Comparison of ENCODE assay signal across 8 cellular contexts in genomic region chr16:4801962-4802658, GRCh38. TPM values are rescaled to one million over a fixed set of nuclear protein-coding genes. Genes with fewer than 3 reads are reported as not detected.
A peak's percentile ranks its signal among the peaks of the same experiment; 100 is the strongest.
DNase-seq lines count a peak whose midpoint lies in the region; ATAC-seq, FAIRE-seq and TF ChIP-seq lines count a peak whose summit lies in the region.

A gene with protein sequence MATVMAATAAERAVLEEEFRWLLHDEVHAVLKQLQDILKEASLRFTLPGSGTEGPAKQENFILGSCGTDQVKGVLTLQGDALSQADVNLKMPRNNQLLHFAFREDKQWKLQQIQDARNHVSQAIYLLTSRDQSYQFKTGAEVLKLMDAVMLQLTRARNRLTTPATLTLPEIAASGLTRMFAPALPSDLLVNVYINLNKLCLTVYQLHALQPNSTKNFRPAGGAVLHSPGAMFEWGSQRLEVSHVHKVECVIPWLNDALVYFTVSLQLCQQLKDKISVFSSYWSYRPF (minus strand): TSS chr16:4802633. CDS start chr16:4802571, 62 bp downstream.

- WGBS in A549 (ENCODE audit: missing lambda C conversion rate) = 7% methylated on average over 14 of the region's 70 CpGs

- H3K36me3 ChIP-seq in kidney epithelial cell (ENCODE audit: control insufficient read depth, insufficient read depth, low read length) = peaks cover 1% of the 10 kb centered on the region

- peak within 1 kb of the TSS; percentile 72 to 94 for H3K27ac ChIP-seq in A549

- H3K4me3 Mint-ChIP-seq in central memory CD8-positive, alpha-beta T cell = peak within 1 kb of the TSS; percentile 87

- H3K4me1 ChIP-seq in A549 = peaks cover 17% of the 10 kb centered on the region

- peak; percentile 64 to 66 for ATAC-seq in A549
- peak; percentile 35 for ATAC-seq in GM18861 (IDR thresholded peaks at IDR 0.05; ENCODE audit: unreplicated experiment)
- ATAC-seq in HG03095 (IDR thresholded peaks at IDR 0.05; ENCODE audit: unreplicated experiment) = peak; percentile 52
- ATAC-seq in central memory CD8-positive, alpha-beta T cell (replicated peaks; ENCODE audit: extremely low read depth, poor library complexity, severe bottlenecking) = peak; percentile 73

- TF ChIP-seq CTCF in A549 (IDR thresholded peaks at IDR 0.05) (no peak), kidney epithelial cell (IDR thresholded peaks at IDR 0.05; ENCODE audit: insufficient read depth, low read length, poor library complexity, severe bottlenecking) (no peak)

- no peak for TF ChIP-seq EP300 in A549 (IDR thresholded peaks at IDR 0.05)

- H3K36me3 Mint-ChIP-seq in central memory CD8-positive, alpha-beta T cell (ENCODE audit: insufficient read depth) = peaks cover 8% of the 10 kb centered on the region

- FAIRE-seq in A549 (lab: Jason Lieb, UNC) = no peak

- H3K4me2 ChIP-seq in A549 = peak within 1 kb of the TSS; percentile 100

- no peak for TF ChIP-seq RAD21 in A549 (conservative IDR thresholded peaks at IDR 0.05 in 1 of 2, IDR thresholded peaks at IDR 0.05 in 1 of 2)

- CTCF ChIA-PET in A549 (lab: Yijun Ruan, JAX) = interaction anchor here (0.9 to 2.7 kb wide), 4 partner anchors 9 to 154 kb away, joined by 3 to 8 read pairs (median 6); no protein-coding TSS in a partner anchor

- DNase-seq in A549 (ENCODE audit: low read depth in 1 of 2, low spot score in 1 of 2) = peak; percentile 51 to 74
- DNase-seq in NCI-H2107 treated with DMSO at 0.1 percent for 48 hours (lab: John Stamatoyannopoulos, UW; ENCODE audit: unreplicated experiment) = peak; percentile 76
- peak; percentile 69 for DNase-seq in activated CD4-positive, CD25-positive, alpha-beta regulatory T cell treated with anti-CD3 and anti-CD28 coated beads, Interleukin-2, amount 50 U/mL, for 16 hours (ENCODE audit: low read depth, low spot score)
- peak; percentile 58 to 64 for DNase-seq in central memory CD8-positive, alpha-beta T cell (ENCODE audit: low spot score in 2 of 2)
- peak; percentile 31 for DNase-seq in kidney epithelial cell (ENCODE audit: low read depth)
- DNase-seq in stimulated activated CD4-positive, alpha-beta T cell treated with anti-CD3 and anti-CD28 coated beads, Interleukin-15, amount 100 ng/mL, for 24 hours = peak; percentile 86

- H3K27me3 Mint-ChIP-seq in central memory CD8-positive, alpha-beta T cell = no peaks in the 10 kb centered on the region

- peak within 1 kb of the TSS; percentile 68 for H3K27ac Mint-ChIP-seq in central memory CD8-positive, alpha-beta T cell (ENCODE audit: low read depth)

- POLR2A ChIA-PET in A549 (lab: Yijun Ruan, JAX) = interaction anchor here (0.5 to 1.5 kb wide), 7 partner anchors 17 to 830 kb away, joined by 3 to 4 read pairs (median 3); partner anchors contain the start of gene DNAAF8

- H3K9me3 ChIP-seq in A549 = no peaks in the 10 kb centered on the region

- no peaks in the 10 kb centered on the region for H3K9me3 Mint-ChIP-seq in central memory CD8-positive, alpha-beta T cell

- H3K4me3 ChIP-seq in A549 (peak within 1 kb of the TSS; percentile 75), kidney epithelial cell (ENCODE audit: low read depth, low read length) (peak within 1 kb of the TSS; percentile 72)

- no peaks in the 10 kb centered on the region for H3K27me3 ChIP-seq in kidney epithelial cell (ENCODE audit: control insufficient read depth, insufficient read depth, low read length)

- peak; percentile 36; the same call in 1 of the 2 replicates for TF ChIP-seq POLR2A in A549 (IDR thresholded peaks at IDR 0.05; ENCODE audit: low read length)

- H3K4me1 Mint-ChIP-seq in central memory CD8-positive, alpha-beta T cell = peaks cover 12% of the 10 kb centered on the region

TF ChIP-seq in A549, 52 proteins besides CTCF, POLR2A, EP300 and RAD21:
- TF ChIP-seq FOXS1 (CRISPR knock-in tag; IDR thresholded peaks at IDR 0.05) (no peak), MYC (IDR thresholded peaks at IDR 0.05; ENCODE audit: borderline replicate concordance, low read length) (peak; percentile 36; the same call in 1 of the 2 replicates), RCOR1 (IDR thresholded peaks at IDR 0.05; ENCODE audit: low read depth, low read length) (no peak), MAZ (IDR thresholded peaks at IDR 0.05; ENCODE audit: borderline replicate concordance, low read depth, low read length) (no peak), CHD4 (IDR thresholded peaks at IDR 0.05; ENCODE audit: borderline replicate concordance) (no peak)
- TF ChIP-seq, protein P1, sequence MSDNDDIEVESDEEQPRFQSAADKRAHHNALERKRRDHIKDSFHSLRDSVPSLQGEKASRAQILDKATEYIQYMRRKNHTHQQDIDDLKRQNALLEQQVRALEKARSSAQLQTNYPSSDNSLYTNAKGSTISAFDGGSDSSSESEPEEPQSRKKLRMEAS (IDR thresholded peaks at IDR 0.05) = peak; percentile 31; the same call in 1 of the 2 replicates
- TF ChIP-seq, protein P2, sequence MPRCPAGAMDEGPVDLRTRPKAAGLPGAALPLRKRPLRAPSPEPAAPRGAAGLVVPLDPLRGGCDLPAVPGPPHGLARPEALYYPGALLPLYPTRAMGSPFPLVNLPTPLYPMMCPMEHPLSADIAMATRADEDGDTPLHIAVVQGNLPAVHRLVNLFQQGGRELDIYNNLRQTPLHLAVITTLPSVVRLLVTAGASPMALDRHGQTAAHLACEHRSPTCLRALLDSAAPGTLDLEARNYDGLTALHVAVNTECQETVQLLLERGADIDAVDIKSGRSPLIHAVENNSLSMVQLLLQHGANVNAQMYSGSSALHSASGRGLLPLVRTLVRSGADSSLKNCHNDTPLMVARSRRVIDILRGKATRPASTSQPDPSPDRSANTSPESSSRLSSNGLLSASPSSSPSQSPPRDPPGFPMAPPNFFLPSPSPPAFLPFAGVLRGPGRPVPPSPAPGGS (IDR thresholded peaks at IDR 0.05) = 0 out of 3 replicates have a peak, but pooled peaks have one; percentile 5
TF ChIP-seq in A549: peak in this region for 3.

RNA-seq across cellular contexts. Expression of the gene that starts here (rescaled TPM):
- 7.2 and 7.9 TPM in 2 replicates for polyA plus RNA-seq in A549 (2011; rRNA removed)
- polyA plus RNA-seq in A549 (2012; cell fraction: cytosol; rRNA removed) = 20.6 and 27.4 TPM in 2 replicates
- 57.1 and 63.8 TPM in 2 replicates for polyA plus RNA-seq in A549 (2012; cell fraction: nucleus; rRNA removed)
- 12.4 to 18.9 TPM (median 15.1 TPM) in 3 replicates for polyA plus RNA-seq in A549 (2017; fragmentation: RNase III; extraction: RNeasy Plus Mini Kit Qiagen cat#74134 plus additional on column Dnase treatment)
- 9.3 and 9.4 TPM in 2 replicates for polyA minus RNA-seq in A549 (2011; rRNA and poly(A)+ RNA removed)
- 24.3 and 25.9 TPM in 2 replicates for total RNA-seq in kidney epithelial cell

Comparison
In these comparisons a context has a peak if more than half of its experiments do, and no peak if none do; other contexts are left out.
1. Peak in every context shown above with its lines: DNase-seq, ATAC-seq, H3K4me3 ChIP-seq and H3K27ac ChIP-seq.
2. DNase-seq: peak in every context shown above with its lines; median percentile 86 in stimulated activated CD4-positive, alpha-beta T cell treated with anti-CD3 and anti-CD28 coated beads, Interleukin-15, amount 100 ng/mL, for 24 hours; 76 in NCI-H2107 treated with DMSO at 0.1 percent for 48 hours; 69 in activated CD4-positive, CD25-positive, alpha-beta regulatory T cell treated with anti-CD3 and anti-CD28 coated beads, Interleukin-2, amount 50 U/mL, for 16 hours; 62 in A549; 61 in central memory CD8-positive, alpha-beta T cell; 31 in kidney epithelial cell.